Comparison of ENCODE assay signal across 16 cellular contexts in the genomic region with DNA sequence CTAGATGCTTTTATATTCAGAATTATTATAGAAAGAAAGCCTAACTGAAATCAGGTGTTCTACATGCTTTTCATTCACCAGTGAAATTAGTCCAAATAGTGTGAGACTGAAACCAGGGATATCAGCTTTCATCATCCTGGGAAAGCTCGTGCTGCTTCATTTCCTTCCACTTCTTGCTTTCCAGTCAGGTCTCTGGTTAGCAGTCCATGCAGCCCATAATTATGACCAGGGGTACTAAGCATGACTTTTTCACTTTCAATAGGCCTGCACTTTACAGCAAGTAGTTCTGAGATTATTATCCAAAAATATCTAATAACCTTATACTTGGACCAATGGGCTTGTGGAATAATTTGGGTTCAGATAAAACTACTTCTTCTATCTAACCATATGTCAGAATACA.
"Had no signal": no experiment of that assay in that cellular context is flagged by ENCODE, and none has a peak within 500 bp of the region (broad histone marks: within the 10 kb centered on the region; RNA-seq: fewer than 3 reads in every experiment).

No MANE protein-coding gene starts in this region.

- H3K36me3 ChIP-seq: heart left ventricle, left ventricle myocardium inferior, sigmoid colon, transverse colon had no signal

- H3K4me3 ChIP-seq: body of pancreas, heart left ventricle, left ventricle myocardium inferior, sigmoid colon, transverse colon had no signal

- FAIRE-seq: frontal cortex, keratinocyte had no signal

- H3K27ac ChIP-seq: body of pancreas, heart left ventricle, left ventricle myocardium inferior, sigmoid colon, transverse colon had no signal

- H3K27me3 ChIP-seq: body of pancreas, heart left ventricle, sigmoid colon, transverse colon had no signal

- ATAC-seq: body of pancreas; heart left ventricle; stimulated activated naive B cell treated with anti-CD40 and anti-IgM and Interleukin-4, amounts not matched to agents 10 μg/mL and 1 μg/mL and 100 μg/mL, for 72 hours had no signal

- H3K9me3 ChIP-seq: body of pancreas, heart left ventricle, left ventricle myocardium inferior, sigmoid colon, transverse colon had no signal

- H3K4me1 ChIP-seq: body of pancreas, heart left ventricle, left ventricle myocardium inferior, sigmoid colon, transverse colon had no signal

- DNase-seq: activated CD4-positive, alpha-beta T cell treated with anti-CD3 and anti-CD28 coated beads, Interleukin-2, amount 50 U/mL, for 4 hours; activated CD4-positive, CD25-positive, alpha-beta regulatory T cell treated with anti-CD3 and anti-CD28 coated beads, Interleukin-2, amount 50 U/mL, for 72 hours; activated naive CD4-positive, alpha-beta T cell treated with anti-CD3 and anti-CD28 coated beads, Interleukin-2, amount 50 U/mL, for 16 hours; activated T-cell treated with anti-CD3 and anti-CD28 coated beads, Interleukin-2, amount 50 U/mL, for 1 hour; body of pancreas; central memory CD4-positive, alpha-beta T cell; cortex of kidney; effector CD8-positive, alpha-beta T cell; heart left ventricle; left ventricle myocardium inferior; sigmoid colon; stimulated activated CD4-positive, alpha-beta T cell treated with anti-CD3 and anti-CD28 coated beads, Interleukin-2, amount 100 ng/mL, for 24 hours; stimulated activated naive B cell treated with anti-CD40 and anti-IgM and Interleukin-4, amounts not matched to agents 10 μg/mL and 1 μg/mL and 100 μg/mL, for 72 hours; transverse colon had no signal
